ENCODE assay signal across 23 cellular contexts in genomic region chr10:131201741-131202515, GRCh38.
"Had no signal": no experiment of that assay in that cellular context is flagged by ENCODE, and none has a peak within 500 bp of the region (broad histone marks: within the 10 kb centered on the region; RNA-seq: fewer than 3 reads in every experiment).

No MANE protein-coding gene starts in this region.

- H3K27ac Mint-ChIP-seq: activated CD4-positive, alpha-beta memory T cell treated with anti-CD3 and anti-CD28 coated beads for 36 hours; activated naive CD4-positive, alpha-beta T cell treated with anti-CD3 and anti-CD28 coated beads, Interleukin-2, amount 50 U/mL, for 24 hours; nephron progenitor cell; stimulated activated naive CD8-positive, alpha-beta T cell treated with anti-CD3 and anti-CD28 coated beads, Interleukin-15, Interleukin-2, amounts not matched to agents 100 ng/mL and 50 ng/mL, for 24 hours had no signal

- H3K27ac ChIP-seq: body of pancreas, cardiac muscle cell, tibial artery had no signal

- FAIRE-seq: endothelial cell of umbilical vein, urothelium cell line had no signal

- H3K4me1 ChIP-seq: body of pancreas, tibial artery had no signal

- H3K9me3 ChIP-seq: body of pancreas, tibial artery had no signal

- DNase-seq: activated CD4-positive, alpha-beta memory T cell treated with anti-CD3 and anti-CD28 coated beads for 36 hours; activated CD4-positive, alpha-beta T cell treated with anti-CD3 and anti-CD28 coated beads for 4 hours; activated CD4-positive, CD25-positive, alpha-beta regulatory T cell; activated gamma-delta T cell treated with Interleukin-2 at 50 U/mL for 16 hours; activated T-cell treated with anti-CD3 and anti-CD28 coated beads for 4 hours; anterior cingulate cortex; dermis blood vessel endothelial cell; effector memory CD4-positive, alpha-beta T cell; foreskin melanocyte; hippocampal formation; mesenchymal stem cell; stimulated activated CD4-positive, alpha-beta T cell treated with anti-CD3 and anti-CD28 coated beads, Interleukin-12 subunit alpha, Interleukin-12 subunit beta, amount 100 ng/mL, for 4 hours; T-helper 1 cell had no signal

- H3K36me3 Mint-ChIP-seq: activated CD4-positive, alpha-beta memory T cell treated with anti-CD3 and anti-CD28 coated beads for 36 hours; activated naive CD4-positive, alpha-beta T cell treated with anti-CD3 and anti-CD28 coated beads, Interleukin-2, amount 50 U/mL, for 24 hours had no signal

- H3K27me3 ChIP-seq: body of pancreas, cardiac muscle cell, tibial artery had no signal

- H3K9me3 Mint-ChIP-seq: activated CD4-positive, alpha-beta memory T cell treated with anti-CD3 and anti-CD28 coated beads for 36 hours; activated naive CD4-positive, alpha-beta T cell treated with anti-CD3 and anti-CD28 coated beads, Interleukin-2, amount 50 U/mL, for 24 hours; stimulated activated naive CD8-positive, alpha-beta T cell treated with anti-CD3 and anti-CD28 coated beads, Interleukin-15, Interleukin-2, amounts not matched to agents 100 ng/mL and 50 ng/mL, for 24 hours had no signal

- H3K4me3 Mint-ChIP-seq: activated CD4-positive, alpha-beta memory T cell treated with anti-CD3 and anti-CD28 coated beads for 36 hours; activated naive CD4-positive, alpha-beta T cell treated with anti-CD3 and anti-CD28 coated beads, Interleukin-2, amount 50 U/mL, for 24 hours; nephron progenitor cell; stimulated activated naive CD8-positive, alpha-beta T cell treated with anti-CD3 and anti-CD28 coated beads, Interleukin-15, Interleukin-2, amounts not matched to agents 100 ng/mL and 50 ng/mL, for 24 hours had no signal

- H3K4me3 ChIP-seq: body of pancreas, cardiac muscle cell, mucosa of descending colon, tibial artery had no signal

- H3K27me3 Mint-ChIP-seq: stimulated activated naive CD8-positive, alpha-beta T cell treated with anti-CD3 and anti-CD28 coated beads, Interleukin-15, Interleukin-2, amounts not matched to agents 100 ng/mL and 50 ng/mL, for 24 hours had no signal

- H3K36me3 ChIP-seq: cardiac muscle cell, tibial artery had no signal

- ATAC-seq: body of pancreas, esophagus mucosa, mucosa of descending colon had no signal

- H3K4me1 Mint-ChIP-seq: activated naive CD4-positive, alpha-beta T cell treated with anti-CD3 and anti-CD28 coated beads, Interleukin-2, amount 50 U/mL, for 24 hours had no signal
